In the genomic region with DNA sequence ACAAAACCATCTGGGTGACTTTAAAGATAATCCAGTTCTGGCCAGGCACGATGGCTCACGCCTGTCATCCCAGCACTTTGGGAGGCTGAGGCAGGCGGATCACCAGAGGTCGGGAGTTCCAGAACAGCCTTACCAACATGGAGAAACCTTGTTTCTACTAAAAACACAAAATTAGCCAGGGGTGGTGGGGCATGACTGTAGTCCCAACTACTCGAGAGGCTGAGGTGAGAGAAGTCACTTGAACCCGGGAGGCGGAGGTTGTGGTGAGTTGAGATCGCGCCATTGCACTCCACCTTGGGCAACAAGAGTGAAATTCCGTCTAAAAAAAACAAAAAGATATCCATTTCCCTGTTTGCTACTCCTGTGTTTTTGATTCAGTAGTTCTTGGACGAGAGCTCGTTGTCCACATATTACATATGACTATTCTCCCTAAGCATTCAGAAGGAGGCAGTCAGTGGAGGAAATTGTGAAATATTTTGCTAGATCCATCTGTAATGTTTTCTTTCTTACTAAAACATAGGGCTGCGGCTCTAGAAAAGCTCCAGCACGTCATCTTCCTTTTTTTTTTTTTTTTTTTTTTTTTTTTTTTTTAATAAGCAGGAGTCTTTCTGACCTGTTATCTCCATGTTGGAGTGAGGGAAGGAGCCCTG, we compare ENCODE assay signal across 13 cellular contexts. TPM values are rescaled to one million over a fixed set of nuclear protein-coding genes. Genes with fewer than 3 reads are reported as not detected.
A peak's percentile ranks its signal among the peaks of the same experiment; 100 is the strongest.
DNase-seq lines count a peak whose midpoint lies in the region; ATAC-seq and TF ChIP-seq lines count a peak whose summit lies in the region.
"Had no signal": no experiment of that assay in that cellular context is flagged by ENCODE, and none has a peak within 500 bp of the region (broad histone marks: within the 10 kb centered on the region; RNA-seq: fewer than 3 reads in every experiment).

No MANE protein-coding gene starts in this region.

- H3K27me3 Mint-ChIP-seq in Caco-2 (ENCODE audit: insufficient read depth, unreplicated experiment) (no peaks in the 10 kb centered on the region), glutamatergic neuron (ENCODE audit: unreplicated experiment) (peaks cover 2% of the 10 kb centered on the region)
- H3K27me3 Mint-ChIP-seq: activated CD8-positive, alpha-beta T cell treated with anti-CD3 and anti-CD28 coated beads for 36 hours; T-cell had no signal

- H3K4me1 Mint-ChIP-seq in Caco-2 (ENCODE audit: low read depth, unreplicated experiment) (peaks cover 19% of the 10 kb centered on the region), glutamatergic neuron (ENCODE audit: low read depth, unreplicated experiment) (peaks cover 6% of the 10 kb centered on the region)

- TF ChIP-seq CTCF in Caco-2 (IDR thresholded peaks at IDR 0.05; ENCODE audit: insufficient read depth in 1 of 2, low read depth in 1 of 2, low read length in 1 of 2, severe bottlenecking in 1 of 2, unreplicated experiment in 1 of 2) (no peak), gastroesophageal sphincter (IDR thresholded peaks at IDR 0.05) (no peak), thyroid gland (IDR thresholded peaks at IDR 0.05) (no peak), glutamatergic neuron (IDR thresholded peaks at IDR 0.05; ENCODE audit: partially characterized antibody, unreplicated experiment) (no peak)

- H3K27ac ChIP-seq in gastroesophageal sphincter (peak overlapping the region in 3 of 4 donors; percentile 35 to 59 (median 51)), thyroid gland (peak overlapping the region; percentile 65 to 72 (median 66))
- H3K27ac ChIP-seq: VCaP had no signal

- H3K36me3 ChIP-seq in Caco-2 (ENCODE audit: control insufficient read depth, insufficient read depth, low read length) (peaks cover 9% of the 10 kb centered on the region), adipocyte (ENCODE audit: control insufficient read depth, insufficient read depth, low read length, severe bottlenecking) (no peaks in the 10 kb centered on the region), gastroesophageal sphincter (no peaks in the 10 kb centered on the region), thyroid gland (no peaks in the 10 kb centered on the region)

- H3K27me3 ChIP-seq in Caco-2 (replicated peaks; ENCODE audit: control insufficient read depth, insufficient read depth, low read length) = no peaks in the 10 kb centered on the region
- no peaks in the 10 kb centered on the region for H3K27me3 ChIP-seq in adipocyte (replicated peaks; ENCODE audit: control insufficient read depth, insufficient read depth, low read length)
- no peaks in the 10 kb centered on the region for H3K27me3 ChIP-seq in gastroesophageal sphincter
- no peaks in the 10 kb centered on the region for H3K27me3 ChIP-seq in thyroid gland

- no peak for TF ChIP-seq EP300 in gastroesophageal sphincter (IDR thresholded peaks at IDR 0.05)

- H3K36me3 Mint-ChIP-seq in Caco-2 (ENCODE audit: insufficient read depth, unreplicated experiment) (peaks cover 74% of the 10 kb centered on the region), glutamatergic neuron (ENCODE audit: unreplicated experiment) (peaks cover 5% of the 10 kb centered on the region)

- intact Hi-C loops in Caco-2 (cut with micrococcal nuclease; ENCODE audit: unreplicated experiment) (no loop called here), thyroid gland (cut with DNase I) (no loop called here)

- H3K4me1 ChIP-seq in Caco-2 (peaks cover 20% of the 10 kb centered on the region), adipocyte (ENCODE audit: control insufficient read depth, insufficient read depth, low read length) (peaks cover 10% of the 10 kb centered on the region), gastroesophageal sphincter (peaks cover 0 to 24% (median 0%) of the 10 kb centered on the region in 3 donors), thyroid gland (peaks cover 11 to 30% of the 10 kb centered on the region in 2 donors)

- H3K4me3 ChIP-seq in Caco-2 (ENCODE audit: low read depth, low read length) (no peak overlapping the region), adipocyte (ENCODE audit: low read length) (no peak overlapping the region), gastroesophageal sphincter (no peak overlapping the region), thyroid gland (replicated peaks in 1 of 3) (no peak overlapping the region)

- CTCF ChIA-PET in Caco-2 (lab: Charles Lee) = no interaction called here

- POLR2A ChIA-PET in Caco-2 (lab: Charles Lee) = interaction anchor here (0.6 kb wide), 1 partner anchor 147 kb away, joined by 3 read pairs; no protein-coding TSS in a partner anchor

- H3K9me3 ChIP-seq in Caco-2 (peaks cover 30% of the 10 kb centered on the region), adipocyte (ENCODE audit: control insufficient read depth, low read length) (no peaks in the 10 kb centered on the region), gastroesophageal sphincter (no peaks in the 10 kb centered on the region), thyroid gland (no peaks in the 10 kb centered on the region)

- H3K9me3 Mint-ChIP-seq in Caco-2 (ENCODE audit: unreplicated experiment) = peaks cover 9% of the 10 kb centered on the region
- peaks cover 2% of the 10 kb centered on the region for H3K9me3 Mint-ChIP-seq in glutamatergic neuron (ENCODE audit: unreplicated experiment)

- TF ChIP-seq POLR2A in gastroesophageal sphincter (IDR thresholded peaks at IDR 0.05) = no peak
- no peak for TF ChIP-seq POLR2A in thyroid gland (IDR thresholded peaks at IDR 0.05)

- BruUV-seq in Caco-2 (replicated peaks; lab: Mats Ljungman, UMichigan) = no TSS peak

- H3K4me3 Mint-ChIP-seq in Caco-2 (ENCODE audit: unreplicated experiment) = peak overlapping the region; percentile 21
- H3K4me3 Mint-ChIP-seq in glutamatergic neuron (ENCODE audit: unreplicated experiment) = no peak overlapping the region
- H3K4me3 Mint-ChIP-seq: activated CD8-positive, alpha-beta T cell treated with anti-CD3 and anti-CD28 coated beads for 36 hours; activated T-helper 1 cell treated with anti-CD3 and anti-CD28 coated beads, Interleukin-12 subunit alpha, Interleukin-12 subunit beta, Interleukin-2, Interleukin-4 antibody, amounts not matched to agents 30 ng/mL and 10 ng/mL and 1 ng/mL, durations not matched to agents 14 hours and 24 hours and 36 hours had no signal

- ATAC-seq in gastroesophageal sphincter = no peak
- ATAC-seq: activated CD8-positive, alpha-beta T cell treated with anti-CD3 and anti-CD28 coated beads for 36 hours; T-cell had no signal

- WGBS in gastroesophageal sphincter (ENCODE audit: low coverage in 1 of 2), 2 donors = 79 to 84% methylated on average over 12 to 14 of the region's 14 CpGs
- WGBS in thyroid gland, 2 donors = 31 to 39% methylated on average over 14 of the region's 14 CpGs

- H3K27ac Mint-ChIP-seq in Caco-2 (ENCODE audit: unreplicated experiment) (peak overlapping the region; percentile 30), glutamatergic neuron (ENCODE audit: unreplicated experiment) (no peak overlapping the region)
- H3K27ac Mint-ChIP-seq: activated CD8-positive, alpha-beta T cell treated with anti-CD3 and anti-CD28 coated beads for 36 hours; activated T-helper 1 cell treated with anti-CD3 and anti-CD28 coated beads, Interleukin-12 subunit alpha, Interleukin-12 subunit beta, Interleukin-2, Interleukin-4 antibody, amounts not matched to agents 30 ng/mL and 10 ng/mL and 1 ng/mL, durations not matched to agents 14 hours and 24 hours and 36 hours; T-cell had no signal

- no peak overlapping the region for H3K9ac ChIP-seq in adipocyte (ENCODE audit: low read length)

- DNase-seq in Caco-2 = no peak
- peak; percentile 51 for DNase-seq in adipocyte (ENCODE audit: low read depth)
- DNase-seq in thyroid gland = peak; percentile 86 to 90
- DNase-seq in cerebellar cortex (ENCODE audit: low spot score) = no peak
- DNase-seq in amniotic stem cell (lab: John Stamatoyannopoulos, UW) = no peak
- no peak for DNase-seq in SKM-1 treated with dmso at 0.1 percent for 144 hours (lab: John Stamatoyannopoulos, UW; ENCODE audit: unreplicated experiment)
- no peak for DNase-seq in glutamatergic neuron
- DNase-seq: activated CD8-positive, alpha-beta T cell treated with anti-CD3 and anti-CD28 coated beads for 36 hours; GDM1; T-cell had no signal

RNA-seq across cellular contexts. Expression of gene ZNF701, which starts 33.6 kb away (rescaled TPM):
- total RNA-seq in Caco-2 (2022) = 17.5 and 19.6 TPM in 2 replicates
- 10 to 100 TPM; 10.8 to 16.8 (median 11.8) TPM for total RNA-seq in gastroesophageal sphincter
- total RNA-seq in thyroid gland = 10 to 100 TPM; 22.3 to 39.3 (median 28.3) TPM
- 22.8 TPM for total RNA-seq in glutamatergic neuron (ENCODE audit: unreplicated experiment)

RNA-seq across cellular contexts. Expression of gene ZNF83, which starts 34.5 kb away (rescaled TPM):
- total RNA-seq in Caco-2 (2022) = 36.8 and 39.4 TPM in 2 replicates
- 10 to 100 TPM; 30.3 to 99.3 (median 49.4) TPM for total RNA-seq in gastroesophageal sphincter
- total RNA-seq in thyroid gland = 100 to 1,000 TPM in 2 of 4 donors, 10 to 100 TPM in 2; 75.3 to 125 (median 97.0) TPM
- 62.3 TPM for total RNA-seq in glutamatergic neuron (ENCODE audit: unreplicated experiment)

Comparison
In these comparisons a context has a peak if more than half of its experiments do, and no peak if none do; other contexts are left out.
1. DNase-seq: peak in adipocyte (single experiment) and thyroid gland (2 of 2); none in Caco-2 (0 of 2), cerebellar cortex (single experiment), amniotic stem cell (single experiment), SKM-1 treated with dmso at 0.1 percent for 144 hours (single experiment) and glutamatergic neuron (single experiment).